ENCODE assay signal across 1 cellular context in the genomic region with DNA sequence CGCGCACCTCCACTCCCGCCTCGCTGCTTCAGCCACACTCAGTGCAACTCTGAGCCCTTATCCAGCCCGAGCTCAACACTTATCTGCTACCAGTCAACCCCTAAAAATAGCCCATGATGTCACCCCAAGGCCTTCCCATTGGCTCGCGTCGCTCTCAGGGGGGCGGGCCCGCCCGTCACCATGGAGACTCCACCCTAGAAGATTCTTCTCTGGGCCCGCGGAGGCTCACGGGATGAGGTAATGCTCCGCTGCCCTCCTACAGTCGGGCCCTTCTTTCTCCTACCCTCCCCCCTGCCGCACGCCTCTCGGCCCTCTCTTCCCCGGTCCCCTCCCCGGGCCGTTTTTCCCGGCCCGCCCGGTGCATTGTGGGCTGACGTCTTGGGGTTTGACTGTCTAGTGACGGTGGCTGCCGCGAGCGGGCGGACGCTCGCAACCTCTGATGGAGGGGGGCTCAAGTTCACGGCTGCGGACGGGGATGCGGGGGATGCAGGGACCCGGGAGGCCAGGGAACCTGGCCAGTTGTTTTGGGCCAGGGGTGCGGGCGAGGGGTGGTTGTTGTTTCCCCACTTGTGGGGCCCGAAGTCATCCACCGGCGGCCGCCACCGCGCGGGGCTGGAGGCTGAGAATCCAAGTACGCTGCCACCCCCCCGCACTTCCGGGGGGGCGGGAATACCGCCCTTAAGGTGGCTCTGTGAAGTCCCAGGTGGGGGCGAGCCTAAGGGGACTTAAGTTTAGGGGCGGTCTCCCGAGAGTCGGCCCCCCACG.
TF ChIP-seq lines count a peak whose summit lies in the region.

TSS of gene JUN (minus strand) at position 55 of the 765 bp plus-strand sequence. CDS start 977 bp downstream, outside the sequence.

TF ChIP-seq in HEK293, 187 proteins besides CTCF, POLR2A, EP300 and RAD21 (continued from another document):
- peak; percentile 68 for TF ChIP-seq ZBTB26 (tag by site-specific recombination; optimal IDR thresholded peaks at IDR 0.05)
- TF ChIP-seq, protein P1, sequence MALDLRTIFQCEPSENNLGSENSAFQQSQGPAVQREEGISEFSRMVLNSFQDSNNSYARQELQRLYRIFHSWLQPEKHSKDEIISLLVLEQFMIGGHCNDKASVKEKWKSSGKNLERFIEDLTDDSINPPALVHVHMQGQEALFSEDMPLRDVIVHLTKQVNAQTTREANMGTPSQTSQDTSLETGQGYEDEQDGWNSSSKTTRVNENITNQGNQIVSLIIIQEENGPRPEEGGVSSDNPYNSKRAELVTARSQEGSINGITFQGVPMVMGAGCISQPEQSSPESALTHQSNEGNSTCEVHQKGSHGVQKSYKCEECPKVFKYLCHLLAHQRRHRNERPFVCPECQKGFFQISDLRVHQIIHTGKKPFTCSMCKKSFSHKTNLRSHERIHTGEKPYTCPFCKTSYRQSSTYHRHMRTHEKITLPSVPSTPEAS (tag by site-specific recombination; IDR thresholded peaks at IDR 0.05): peak; percentile 33; the same call in 1 of the 2 replicates
- TF ChIP-seq IKZF3 (tag by site-specific recombination; IDR thresholded peaks at IDR 0.05): 0 out of 2 replicates have a peak, but pooled peaks have one; percentile 69
- TF ChIP-seq ZBTB17 (tag by site-specific recombination; IDR thresholded peaks at IDR 0.05): peak; percentile 88
- TF ChIP-seq, protein P2, sequence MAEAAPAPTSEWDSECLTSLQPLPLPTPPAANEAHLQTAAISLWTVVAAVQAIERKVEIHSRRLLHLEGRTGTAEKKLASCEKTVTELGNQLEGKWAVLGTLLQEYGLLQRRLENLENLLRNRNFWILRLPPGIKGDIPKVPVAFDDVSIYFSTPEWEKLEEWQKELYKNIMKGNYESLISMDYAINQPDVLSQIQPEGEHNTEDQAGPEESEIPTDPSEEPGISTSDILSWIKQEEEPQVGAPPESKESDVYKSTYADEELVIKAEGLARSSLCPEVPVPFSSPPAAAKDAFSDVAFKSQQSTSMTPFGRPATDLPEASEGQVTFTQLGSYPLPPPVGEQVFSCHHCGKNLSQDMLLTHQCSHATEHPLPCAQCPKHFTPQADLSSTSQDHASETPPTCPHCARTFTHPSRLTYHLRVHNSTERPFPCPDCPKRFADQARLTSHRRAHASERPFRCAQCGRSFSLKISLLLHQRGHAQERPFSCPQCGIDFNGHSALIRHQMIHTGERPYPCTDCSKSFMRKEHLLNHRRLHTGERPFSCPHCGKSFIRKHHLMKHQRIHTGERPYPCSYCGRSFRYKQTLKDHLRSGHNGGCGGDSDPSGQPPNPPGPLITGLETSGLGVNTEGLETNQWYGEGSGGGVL (tag by site-specific recombination; IDR thresholded peaks at IDR 0.05): peak; percentile 94
- TF ChIP-seq GLI4 (tag by site-specific recombination; IDR thresholded peaks at IDR 0.05): 0 out of 2 replicates have a peak, but pooled peaks have one; percentile 10
- TF ChIP-seq, protein P3, sequence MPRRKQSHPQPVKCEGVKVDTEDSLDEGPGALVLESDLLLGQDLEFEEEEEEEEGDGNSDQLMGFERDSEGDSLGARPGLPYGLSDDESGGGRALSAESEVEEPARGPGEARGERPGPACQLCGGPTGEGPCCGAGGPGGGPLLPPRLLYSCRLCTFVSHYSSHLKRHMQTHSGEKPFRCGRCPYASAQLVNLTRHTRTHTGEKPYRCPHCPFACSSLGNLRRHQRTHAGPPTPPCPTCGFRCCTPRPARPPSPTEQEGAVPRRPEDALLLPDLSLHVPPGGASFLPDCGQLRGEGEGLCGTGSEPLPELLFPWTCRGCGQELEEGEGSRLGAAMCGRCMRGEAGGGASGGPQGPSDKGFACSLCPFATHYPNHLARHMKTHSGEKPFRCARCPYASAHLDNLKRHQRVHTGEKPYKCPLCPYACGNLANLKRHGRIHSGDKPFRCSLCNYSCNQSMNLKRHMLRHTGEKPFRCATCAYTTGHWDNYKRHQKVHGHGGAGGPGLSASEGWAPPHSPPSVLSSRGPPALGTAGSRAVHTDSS (tag by site-specific recombination; IDR thresholded peaks at IDR 0.05): peak; percentile 35; the same call in 1 of the 2 replicates
- no peak for TF ChIP-seq ZNF16 (tag by site-specific recombination; IDR thresholded peaks at IDR 0.05; ENCODE audit: low read depth)
- peak; percentile 40; the same call in 1 of the 2 replicates for TF ChIP-seq KLF1 (tag by site-specific recombination; IDR thresholded peaks at IDR 0.05)
- TF ChIP-seq, protein P4, sequence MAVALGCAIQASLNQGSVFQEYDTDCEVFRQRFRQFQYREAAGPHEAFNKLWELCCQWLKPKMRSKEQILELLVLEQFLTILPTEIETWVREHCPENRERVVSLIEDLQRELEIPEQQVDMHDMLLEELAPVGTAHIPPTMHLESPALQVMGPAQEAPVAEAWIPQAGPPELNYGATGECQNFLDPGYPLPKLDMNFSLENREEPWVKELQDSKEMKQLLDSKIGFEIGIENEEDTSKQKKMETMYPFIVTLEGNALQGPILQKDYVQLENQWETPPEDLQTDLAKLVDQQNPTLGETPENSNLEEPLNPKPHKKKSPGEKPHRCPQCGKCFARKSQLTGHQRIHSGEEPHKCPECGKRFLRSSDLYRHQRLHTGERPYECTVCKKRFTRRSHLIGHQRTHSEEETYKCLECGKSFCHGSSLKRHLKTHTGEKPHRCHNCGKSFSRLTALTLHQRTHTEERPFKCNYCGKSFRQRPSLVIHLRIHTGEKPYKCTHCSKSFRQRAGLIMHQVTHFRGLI (tag by site-specific recombination; IDR thresholded peaks at IDR 0.05): 0 out of 2 replicates have a peak, but pooled peaks have one; percentile 46
- TF ChIP-seq SALL2 (tag by site-specific recombination; IDR thresholded peaks at IDR 0.05; ENCODE audit: borderline replicate concordance): no peak
- TF ChIP-seq GLIS2 (tag by site-specific recombination; IDR thresholded peaks at IDR 0.05): peak; percentile 95
- peak; percentile 35 for TF ChIP-seq ZNF423 (tag by site-specific recombination; IDR thresholded peaks at IDR 0.05)
- TF ChIP-seq YY1 (tag by site-specific recombination; IDR thresholded peaks at IDR 0.05): no peak
- TF ChIP-seq ZFP37 (tag by site-specific recombination; IDR thresholded peaks at IDR 0.05): peak; percentile 14; the same call in 1 of the 2 replicates
- no peak for TF ChIP-seq ZNF416 (tag by site-specific recombination; IDR thresholded peaks at IDR 0.05)
- peak; percentile 97 for TF ChIP-seq ZEB2 (tag by site-specific recombination; IDR thresholded peaks at IDR 0.05)
- no peak for TF ChIP-seq ZNF560 (tag by site-specific recombination; IDR thresholded peaks at IDR 0.05; ENCODE audit: borderline replicate concordance)
- TF ChIP-seq GLIS1 (tag by site-specific recombination; IDR thresholded peaks at IDR 0.05): peak; percentile 81
- TF ChIP-seq ZNF2 (tag by site-specific recombination; IDR thresholded peaks at IDR 0.05): peak; percentile 79; the same call in 1 of the 2 replicates
